In the genomic region with DNA sequence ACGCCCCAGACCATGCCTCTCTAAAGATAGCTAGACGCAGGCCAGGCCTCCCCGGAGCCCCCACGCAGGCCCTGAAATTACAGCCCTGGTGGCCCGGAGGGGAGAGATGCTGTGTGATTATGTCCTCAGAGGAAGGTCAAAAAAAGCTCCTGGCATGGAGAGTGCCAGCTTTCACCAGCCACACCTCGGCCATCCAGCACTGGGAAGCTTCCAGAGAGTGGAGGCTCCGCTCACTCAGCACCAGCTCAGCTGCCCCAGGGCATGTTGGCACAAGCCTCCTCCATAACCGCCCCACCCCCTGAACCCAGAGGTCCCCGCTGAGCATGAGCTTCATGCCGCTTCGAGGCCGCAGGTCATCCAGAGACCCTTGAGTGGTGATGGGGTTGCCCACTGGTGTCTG, we compare ENCODE assay signal across 31 cellular contexts. TPM values are rescaled to one million over a fixed set of nuclear protein-coding genes. Genes with fewer than 3 reads are reported as not detected.
"Had no signal": no experiment of that assay in that cellular context is flagged by ENCODE, and none has a peak within 500 bp of the region (broad histone marks: within the 10 kb centered on the region; RNA-seq: fewer than 3 reads in every experiment).

No MANE protein-coding gene starts in this region.

- H3K27me3 Mint-ChIP-seq: activated naive CD8-positive, alpha-beta T cell had no signal

- ATAC-seq: effector memory CD8-positive, alpha-beta T cell; left colon; naive thymus-derived CD8-positive, alpha-beta T cell; right cardiac atrium had no signal

- H3K4me3 ChIP-seq: neural progenitor cell, spleen, testis, upper lobe of left lung, vagina had no signal

- H3K36me3 Mint-ChIP-seq: activated naive CD8-positive, alpha-beta T cell; memory B cell; naive thymus-derived CD8-positive, alpha-beta T cell; neural progenitor cell had no signal

- H3K9me3 Mint-ChIP-seq: effector memory CD8-positive, alpha-beta T cell; memory B cell; naive thymus-derived CD8-positive, alpha-beta T cell; T-helper 2 cell treated with Interferon-gamma antibody and Interleukin-4, amounts not matched to agents 5 μg/mL and 100 μg/mL, for 36 hours had no signal

- H3K27ac ChIP-seq: brain microvascular endothelial cell, neural progenitor cell, testis, vagina had no signal

- H3K4me3 Mint-ChIP-seq: activated naive CD8-positive, alpha-beta T cell; effector memory CD8-positive, alpha-beta T cell; memory B cell; naive thymus-derived CD8-positive, alpha-beta T cell; neural progenitor cell; T-helper 2 cell treated with Interferon-gamma antibody and Interleukin-4, amounts not matched to agents 5 μg/mL and 100 μg/mL, for 36 hours had no signal

- H3K9ac ChIP-seq: neural progenitor cell had no signal

- H3K9me3 ChIP-seq: spleen, testis, upper lobe of left lung, vagina had no signal

- H3K27ac Mint-ChIP-seq: activated naive CD8-positive, alpha-beta T cell; effector memory CD8-positive, alpha-beta T cell; memory B cell; naive thymus-derived CD8-positive, alpha-beta T cell; neural progenitor cell; T-helper 2 cell treated with Interferon-gamma antibody and Interleukin-4, amounts not matched to agents 5 μg/mL and 100 μg/mL, for 36 hours had no signal

- H3K4me2 ChIP-seq: neural progenitor cell had no signal

- DNase-seq: activated CD4-positive, alpha-beta T cell treated with anti-CD3 and anti-CD28 coated beads for 48 hours; activated CD4-positive, alpha-beta T cell treated with anti-CD3 and anti-CD28 coated beads, Interleukin-2, amount 50 U/mL, for 48 hours; activated CD8-positive, alpha-beta memory T cell treated with anti-CD3 and anti-CD28 coated beads for 24 hours; activated effector memory CD4-positive, alpha-beta T cell treated with Interleukin-2 at 50 U/mL for 16 hours; activated naive CD4-positive, alpha-beta T cell treated with Interleukin-2 at 50 U/mL for 16 hours; aorta; brain microvascular endothelial cell; caudate nucleus; cortex of kidney; effector memory CD8-positive, alpha-beta T cell; head of caudate nucleus; hippocampal formation; left colon; naive thymus-derived CD8-positive, alpha-beta T cell; occipital lobe; right cardiac atrium; spleen; stimulated activated CD4-positive, alpha-beta T cell treated with anti-CD3 and anti-CD28 coated beads, Interleukin-2, amount 100 ng/mL, for 48 hours; stimulated activated naive CD4-positive, alpha-beta T cell treated with Interleukin-2 at 50 U/mL for 16 hours; testis had no signal

- H3K27me3 ChIP-seq: brain microvascular endothelial cell, neural progenitor cell, testis, upper lobe of left lung, vagina had no signal

- H3K36me3 ChIP-seq: brain microvascular endothelial cell, neural progenitor cell, spleen, upper lobe of left lung, vagina had no signal

RNA-seq across cellular contexts. Expression of gene BGN, which starts 4.6 kb away (rescaled TPM):
- total RNA-seq: naive thymus-derived CD8-positive, alpha-beta T cell had no signal
- polyA plus RNA-seq: naive thymus-derived CD8-positive, alpha-beta T cell had no signal

RNA-seq across cellular contexts. Expression of gene ATP2B3, which starts 27.2 kb away (rescaled TPM):
- total RNA-seq: fibroblast of lung; fibroblast of villous mesenchyme; naive thymus-derived CD8-positive, alpha-beta T cell; pulmonary artery endothelial cell; right cardiac atrium had no signal
- polyA plus RNA-seq: esophagus; fibroblast of lung; keratinocyte; naive thymus-derived CD8-positive, alpha-beta T cell; spleen had no signal

RNA-seq across cellular contexts. Expression of gene TREX2, which starts 44.4 kb away (rescaled TPM):
- total RNA-seq: occipital lobe had no signal
- polyA plus RNA-seq: fibroblast of lung had no signal
